ENCODE assay signal across 22 cellular contexts in the genomic region with DNA sequence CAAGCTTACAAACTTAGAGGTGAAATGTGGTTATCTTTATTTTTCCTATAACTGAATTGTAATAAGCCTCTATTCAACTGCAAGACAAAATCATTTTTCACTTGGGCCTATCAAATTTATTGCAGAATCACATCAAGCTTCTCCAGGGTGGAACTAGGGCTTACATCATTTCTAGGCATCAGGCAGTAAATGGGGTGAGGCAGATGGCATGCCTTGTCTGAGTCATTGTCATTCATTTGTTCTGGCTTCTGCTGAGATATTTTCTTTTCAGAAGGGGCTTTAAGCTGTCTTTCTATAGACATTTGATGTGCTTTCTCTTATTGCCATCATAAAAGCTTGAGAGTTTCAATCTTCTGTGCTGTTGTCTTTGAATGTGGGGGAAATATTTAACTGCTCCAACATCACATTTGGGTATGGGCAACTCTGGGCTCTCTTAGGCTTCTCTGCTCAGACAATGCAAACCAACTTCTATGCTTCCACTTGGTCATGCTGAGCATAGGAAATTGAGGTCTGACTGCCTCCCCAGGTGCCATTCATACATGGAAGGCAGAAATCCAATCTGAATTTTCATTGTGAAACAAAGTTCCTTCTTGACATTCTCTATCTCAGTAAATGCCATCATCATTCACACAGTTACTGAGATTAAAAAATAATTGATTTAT.
"Had no signal": no experiment of that assay in that cellular context is flagged by ENCODE, and none has a peak within 500 bp of the region (broad histone marks: within the 10 kb centered on the region; RNA-seq: fewer than 3 reads in every experiment).

No MANE protein-coding gene starts in this region.

- DNase-seq: activated CD4-positive, alpha-beta memory T cell treated with anti-CD3 and anti-CD28 coated beads for 36 hours; activated CD4-positive, alpha-beta T cell treated with anti-CD3 and anti-CD28 coated beads for 36 hours; activated CD8-positive, alpha-beta memory T cell treated with anti-CD3 and anti-CD28 coated beads, Interleukin-2, amount 10 ng/mL, durations not matched to agents 7 days and 5 days; activated effector memory CD4-positive, alpha-beta T cell treated with Interleukin-2 at 50 U/mL for 16 hours; activated T-cell treated with anti-CD3 and anti-CD28 coated beads, Interleukin-2, amount 50 U/mL, for 24 hours; adrenal gland; caudate nucleus; left lung; mucosa of descending colon; naive thymus-derived CD8-positive, alpha-beta T cell; retina; stimulated activated CD4-positive, alpha-beta T cell treated with anti-CD3 and anti-CD28 coated beads, Interleukin-4, amount 100 ng/mL, for 1 hour; stimulated activated naive CD4-positive, alpha-beta T cell; T-helper 1 cell; T1000 had no signal

- H3K27ac ChIP-seq: adrenal gland, coronary artery, gastroesophageal sphincter, left lung, neutrophil, tibial nerve, vagina, VCaP had no signal

- H3K4me1 ChIP-seq: adrenal gland, gastroesophageal sphincter, left lung, tibial nerve, vagina had no signal

- ATAC-seq: activated CD4-positive, alpha-beta T cell treated with anti-CD3 and anti-CD28 coated beads for 36 hours; activated CD8-positive, alpha-beta memory T cell treated with anti-CD3 and anti-CD28 coated beads, Interleukin-2, amount 10 ng/mL, durations not matched to agents 7 days and 5 days; gastroesophageal sphincter; left lung; mucosa of descending colon; naive thymus-derived CD8-positive, alpha-beta T cell had no signal

- H3K9me3 ChIP-seq: adrenal gland, gastroesophageal sphincter, left lung, mucosa of descending colon, neutrophil, tibial nerve, vagina had no signal

- FAIRE-seq: islet of Langerhans had no signal

- H3K36me3 ChIP-seq: adrenal gland, gastroesophageal sphincter, left lung, neutrophil, tibial nerve, vagina had no signal

- H3K27me3 ChIP-seq: adrenal gland, gastroesophageal sphincter, neutrophil, tibial nerve, vagina had no signal

- H3K4me3 ChIP-seq: adrenal gland, coronary artery, gastroesophageal sphincter, left lung, mucosa of descending colon, tibial nerve, vagina had no signal
